In the genomic region with DNA sequence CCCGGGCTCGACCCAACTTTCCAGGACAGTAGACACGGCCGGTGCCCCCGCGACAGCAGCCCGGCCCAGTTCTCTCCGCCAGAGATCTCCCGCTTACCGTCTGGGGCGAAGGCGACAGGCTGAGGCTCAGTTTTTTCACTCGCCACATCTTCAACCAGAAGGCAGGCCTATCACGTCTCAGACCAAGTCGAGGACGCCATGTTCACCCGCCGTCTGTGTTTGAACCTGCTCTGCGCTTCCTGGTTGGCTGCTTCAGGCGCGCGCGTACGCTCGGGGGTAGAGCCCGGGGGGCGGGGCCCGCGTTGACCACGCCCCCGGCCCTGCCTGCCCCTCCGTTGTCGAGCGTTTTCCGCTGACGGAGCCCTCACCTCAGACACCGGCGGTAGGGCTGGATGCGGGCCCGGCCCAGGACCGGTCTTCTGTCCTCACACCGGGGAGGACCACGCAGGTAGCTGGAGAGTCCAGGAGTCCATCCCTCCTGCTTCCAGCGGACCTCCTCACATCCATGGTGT, we compare ENCODE assay signal across 8 cellular contexts. TPM values are rescaled to one million over a fixed set of nuclear protein-coding genes. Genes with fewer than 3 reads are reported as not detected.
DNase-seq lines count a peak whose midpoint lies in the region; ATAC-seq and TF ChIP-seq lines count a peak whose summit lies in the region.

Gene SPAG5 (minus strand): TSS at position 227 of the 512 bp plus-strand sequence. CDS start 79 bp downstream, at position 148.

- H3K9me3 ChIP-seq in aorta (ENCODE audit: control insufficient read depth, low read length), result no peaks in the 10 kb centered on the region

- WGBS in aorta, 2 donors, result 1% methylated on average over 44 of the region's 44 CpGs

- intact Hi-C loops in aorta (cut with DNase I), result loop anchor here (2.0 to 5.0 kb wide), 2 partner anchors 46 to 47 kb away; partner anchors contain the start of gene UNC119 (in 2 of the 2)

- peak within 1 kb of the TSS; percentile 75 for H3K4me3 ChIP-seq in astrocyte of the cerebellum (ENCODE audit: low read depth, low read length)
- H3K4me3 ChIP-seq in rectal smooth muscle tissue (ENCODE audit: low read length), result peak within 1 kb of the TSS; percentile 75
- peak within 1 kb of the TSS; percentile 29 to 77 for H3K4me3 ChIP-seq in aorta (ENCODE audit: low read length in 2 of 2)

- ATAC-seq in GM18508 (IDR thresholded peaks at IDR 0.05; ENCODE audit: insufficient read depth, unreplicated experiment) (peak; percentile 50), HG02981 (IDR thresholded peaks at IDR 0.05; ENCODE audit: unreplicated experiment) (peak; percentile 80), aorta (ENCODE audit: low FRiP score) (peak; percentile 99)

- TF ChIP-seq CTCF in astrocyte of the cerebellum (IDR thresholded peaks at IDR 0.05; ENCODE audit: low read depth, low read length, missing control alignments), result no peak

- no peaks in the 10 kb centered on the region for H3K4me1 ChIP-seq in rectal smooth muscle tissue (ENCODE audit: control insufficient read depth, insufficient read depth, low read length)
- H3K4me1 ChIP-seq in aorta (ENCODE audit: control insufficient read depth in 1 of 2, insufficient read depth in 2 of 2, low read length in 2 of 2), result no peaks in the 10 kb centered on the region

- in situ Hi-C loops in astrocyte of the cerebellum (cut with HindIII; ENCODE audit: low sequenced_read_pairs), result no loop called here

- DNase-seq in NCI-H2029 treated with DMSO at 0.1 percent for 48 hours (lab: John Stamatoyannopoulos, UW), result peak; percentile 72
- peak; percentile 92 for DNase-seq in T-helper 9 cell
- DNase-seq in astrocyte of the cerebellum (ENCODE audit: low read depth), result peak; percentile 75
- DNase-seq in hepatic stellate cell (ENCODE audit: low spot score), result peak; percentile 98
- DNase-seq in aorta, result peak; percentile 95 to 97

- H3K27me3 ChIP-seq in rectal smooth muscle tissue (ENCODE audit: control insufficient read depth, insufficient read depth, low read length), result no peaks in the 10 kb centered on the region
- no peaks in the 10 kb centered on the region for H3K27me3 ChIP-seq in aorta (ENCODE audit: control insufficient read depth in 1 of 2, insufficient read depth in 2 of 2, low read length in 1 of 2)

- H3K27ac ChIP-seq in rectal smooth muscle tissue (ENCODE audit: low read depth, low read length) (peak within 1 kb of the TSS; percentile 85), aorta (ENCODE audit: low read depth in 1 of 2, low read length in 2 of 2) (peak within 1 kb of the TSS; percentile 23 to 94)

- H3K9ac ChIP-seq in rectal smooth muscle tissue (ENCODE audit: low read length), result peak within 1 kb of the TSS; percentile 92

- no peaks in the 10 kb centered on the region for H3K36me3 ChIP-seq in rectal smooth muscle tissue (ENCODE audit: control insufficient read depth, insufficient read depth, low read length)
- no peaks in the 10 kb centered on the region for H3K36me3 ChIP-seq in aorta (ENCODE audit: control insufficient read depth in 1 of 2, insufficient read depth in 2 of 2, low read length in 1 of 2)

RNA-seq across cellular contexts. Expression of gene SPAG5, which starts in this region (rescaled TPM):
- 1 to 10 TPM; 2.2 to 3.6 TPM for total RNA-seq in aorta
- polyA plus RNA-seq in aorta, result 1 to 10 TPM; 1.6 to 4.3 TPM

Comparison
In these comparisons a context has a peak if more than half of its experiments do, and no peak if none do; other contexts are left out.
1. Peak in every context shown above with its lines: DNase-seq, ATAC-seq, H3K4me3 ChIP-seq and H3K27ac ChIP-seq.